ENCODE assay signal across 12 cellular contexts in the genomic region with DNA sequence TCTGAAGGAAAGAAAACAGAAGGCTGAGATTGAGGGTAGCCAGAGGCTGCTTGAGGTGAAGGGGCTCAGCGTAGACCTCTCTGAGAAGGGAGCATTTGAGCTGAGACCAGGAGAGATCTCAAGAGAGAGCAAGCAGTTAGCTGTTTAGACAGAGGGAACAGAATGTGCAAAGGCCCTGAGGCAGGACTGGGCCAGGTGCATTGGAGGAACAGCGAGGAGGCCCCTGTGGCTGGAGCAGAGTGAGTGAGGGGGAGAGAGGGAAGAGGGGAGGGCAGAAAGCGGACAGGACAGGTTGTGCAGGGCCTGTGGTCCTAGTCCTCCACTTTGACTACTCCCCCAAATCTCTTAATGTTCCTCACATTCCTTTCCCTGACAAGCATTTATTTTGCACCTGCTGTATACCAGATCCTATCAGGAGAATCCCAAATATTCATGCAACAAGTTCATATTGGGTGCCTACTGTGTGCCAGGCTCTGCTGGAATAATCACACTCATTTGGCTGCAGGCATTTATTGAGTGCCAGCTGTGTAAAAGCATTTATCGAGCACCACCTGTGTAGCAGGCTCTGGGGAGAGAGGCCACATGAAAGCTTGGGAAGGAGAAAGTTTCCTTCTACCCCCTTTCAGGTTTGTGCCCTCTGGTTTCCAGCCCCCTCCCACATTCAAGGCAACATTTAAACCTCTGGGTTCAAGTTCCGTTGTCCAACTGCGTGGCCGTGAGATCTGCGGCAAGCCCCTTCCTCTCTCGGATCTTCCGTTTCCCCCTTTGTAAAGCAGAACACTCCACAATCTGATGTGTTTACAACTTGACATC. TPM values are rescaled to one million over a fixed set of nuclear protein-coding genes. Genes with fewer than 3 reads are reported as not detected.
DNase-seq lines count a peak whose midpoint lies in the region; ATAC-seq and TF ChIP-seq lines count a peak whose summit lies in the region.
"Had no signal": no experiment of that assay in that cellular context is flagged by ENCODE, and none has a peak within 500 bp of the region (broad histone marks: within the 10 kb centered on the region; RNA-seq: fewer than 3 reads in every experiment).

No MANE protein-coding gene starts in this region.

- H3K27me3 ChIP-seq in brain microvascular endothelial cell (replicated peaks) (no peaks in the 10 kb centered on the region), layer of hippocampus (ENCODE audit: control insufficient read depth, insufficient read depth, low read length) (no peaks in the 10 kb centered on the region), skeletal muscle tissue (ENCODE audit: control insufficient read depth in 3 of 3, insufficient read depth in 3 of 3, low read length in 3 of 3) (no peaks in the 10 kb centered on the region)

- intact Hi-C loops in natural killer cell (cut with micrococcal nuclease) = no loop called here

- no peaks in the 10 kb centered on the region for H3K9me3 ChIP-seq in skeletal muscle tissue (ENCODE audit: control insufficient read depth in 3 of 3, low read length in 3 of 3)

- in situ Hi-C loops in brain microvascular endothelial cell (cut with HindIII; ENCODE audit: low pct_ligation_motif_present, low sequenced_read_pairs) = no loop called here

- H3K36me3 ChIP-seq in brain microvascular endothelial cell (replicated peaks) (peaks cover 14% of the 10 kb centered on the region), skeletal muscle tissue (ENCODE audit: control insufficient read depth in 3 of 3, insufficient read depth in 3 of 3, low read length in 3 of 3) (peaks cover 0 to 2% (median 2%) of the 10 kb centered on the region in 3 donors)

- H3K4me1 ChIP-seq in skeletal muscle tissue (ENCODE audit: control insufficient read depth in 3 of 3, insufficient read depth in 3 of 3, low read length in 3 of 3) = peaks cover 45 to 73% (median 66%) of the 10 kb centered on the region in 3 donors

- TF ChIP-seq CTCF in AG10803 (conservative IDR thresholded peaks at IDR 0.05; ENCODE audit: low read length) (no peak), brain microvascular endothelial cell (IDR thresholded peaks at IDR 0.05; ENCODE audit: low read depth, low read length, missing control alignments) (no peak), natural killer cell (IDR thresholded peaks at IDR 0.05) (no peak)

- no peak overlapping the region for H3K4me3 Mint-ChIP-seq in natural killer cell
- H3K4me3 Mint-ChIP-seq: CD4-positive, CD25-positive, alpha-beta regulatory T cell had no signal

- peaks cover 0 to 11% of the 10 kb centered on the region in 2 donors for H3K4me1 Mint-ChIP-seq in natural killer cell

- H3K27ac ChIP-seq in brain microvascular endothelial cell (peak overlapping the region; percentile 96), layer of hippocampus (ENCODE audit: low read depth, low read length) (peak overlapping the region; percentile 99), skeletal muscle tissue (ENCODE audit: low read depth, low read length) (peak overlapping the region; percentile 97)

- H3K4me3 ChIP-seq in AG10803 (ENCODE audit: low read length) = peak overlapping the region; percentile 34
- H3K4me3 ChIP-seq in brain microvascular endothelial cell (ENCODE audit: low read depth, low read length) = no peak overlapping the region
- H3K4me3 ChIP-seq in skeletal muscle tissue (ENCODE audit: low read length in 3 of 3) = peak overlapping the region; percentile 66 to 69 (median 68)

- no peaks in the 10 kb centered on the region for H3K9me3 Mint-ChIP-seq in natural killer cell
- H3K9me3 Mint-ChIP-seq: CD4-positive, CD25-positive, alpha-beta regulatory T cell had no signal

- ATAC-seq in natural killer cell = no peak

- no peak overlapping the region for H3K27ac Mint-ChIP-seq in natural killer cell

- DNase-seq in AG10803 (ENCODE audit: low read depth) (no peak), brain microvascular endothelial cell (no peak), SIG-M5 (lab: John Stamatoyannopoulos, UW) (no peak), GF-D8 (lab: John Stamatoyannopoulos, UW) (no peak), natural killer cell (no peak), AG20443 (ENCODE audit: low spot score) (no peak)
- DNase-seq: activated CD8-positive, alpha-beta memory T cell treated with anti-CD3 and anti-CD28 coated beads, Interleukin-2, amount 50 U/mL, for 48 hours; CD4-positive, CD25-positive, alpha-beta regulatory T cell; MV-4-11; RPMI8226 had no signal

- H3K9ac ChIP-seq in skeletal muscle tissue (ENCODE audit: low read depth in 1 of 3, low read length in 3 of 3) = peak overlapping the region; percentile 76 to 95 (median 91)

- H3K36me3 Mint-ChIP-seq in natural killer cell = no peaks in the 10 kb centered on the region

- no peaks in the 10 kb centered on the region for H3K27me3 Mint-ChIP-seq in natural killer cell (ENCODE audit: low read depth in 2 of 2)
- H3K27me3 Mint-ChIP-seq: CD4-positive, CD25-positive, alpha-beta regulatory T cell had no signal

RNA-seq across cellular contexts. Expression of gene NFIC, which starts 36.5 kb away (rescaled TPM):
- 8.4 TPM for total RNA-seq in skeletal muscle tissue
- total RNA-seq in natural killer cell = 10 to 100 TPM; 18.5 to 22.2 (median 20.6) TPM
